In genomic region chr5:140690941-140691924, GRCh38 we compare ENCODE assay signal across 1 cellular context.
TF ChIP-seq lines count a peak whose summit lies in the region.

A gene with protein sequence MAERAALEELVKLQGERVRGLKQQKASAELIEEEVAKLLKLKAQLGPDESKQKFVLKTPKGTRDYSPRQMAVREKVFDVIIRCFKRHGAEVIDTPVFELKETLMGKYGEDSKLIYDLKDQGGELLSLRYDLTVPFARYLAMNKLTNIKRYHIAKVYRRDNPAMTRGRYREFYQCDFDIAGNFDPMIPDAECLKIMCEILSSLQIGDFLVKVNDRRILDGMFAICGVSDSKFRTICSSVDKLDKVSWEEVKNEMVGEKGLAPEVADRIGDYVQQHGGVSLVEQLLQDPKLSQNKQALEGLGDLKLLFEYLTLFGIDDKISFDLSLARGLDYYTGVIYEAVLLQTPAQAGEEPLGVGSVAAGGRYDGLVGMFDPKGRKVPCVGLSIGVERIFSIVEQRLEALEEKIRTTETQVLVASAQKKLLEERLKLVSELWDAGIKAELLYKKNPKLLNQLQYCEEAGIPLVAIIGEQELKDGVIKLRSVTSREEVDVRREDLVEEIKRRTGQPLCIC (minus strand): TSS chr5:140691370. CDS start chr5:140691304, 66 bp downstream.
HARS2 (plus strand) TSS chr5:140691455; CDS start chr5:140691649, 194 bp downstream.

TF ChIP-seq in K562, 482 proteins besides CTCF, POLR2A, EP300 and RAD21 (continued from another document and continues in another):
- TF ChIP-seq HMGXB4 (CRISPR knock-in tag; IDR thresholded peaks at IDR 0.05), result peak; percentile 64; the same call in 1 of the 2 replicates
- no peak for TF ChIP-seq ZNF197 (CRISPR knock-in tag; IDR thresholded peaks at IDR 0.05; ENCODE audit: low read depth)
- TF ChIP-seq HES1 (IDR thresholded peaks at IDR 0.05; ENCODE audit: low read depth), result 0 out of 2 replicates have a peak, but pooled peaks have one; percentile 26
- TF ChIP-seq, protein P1, sequence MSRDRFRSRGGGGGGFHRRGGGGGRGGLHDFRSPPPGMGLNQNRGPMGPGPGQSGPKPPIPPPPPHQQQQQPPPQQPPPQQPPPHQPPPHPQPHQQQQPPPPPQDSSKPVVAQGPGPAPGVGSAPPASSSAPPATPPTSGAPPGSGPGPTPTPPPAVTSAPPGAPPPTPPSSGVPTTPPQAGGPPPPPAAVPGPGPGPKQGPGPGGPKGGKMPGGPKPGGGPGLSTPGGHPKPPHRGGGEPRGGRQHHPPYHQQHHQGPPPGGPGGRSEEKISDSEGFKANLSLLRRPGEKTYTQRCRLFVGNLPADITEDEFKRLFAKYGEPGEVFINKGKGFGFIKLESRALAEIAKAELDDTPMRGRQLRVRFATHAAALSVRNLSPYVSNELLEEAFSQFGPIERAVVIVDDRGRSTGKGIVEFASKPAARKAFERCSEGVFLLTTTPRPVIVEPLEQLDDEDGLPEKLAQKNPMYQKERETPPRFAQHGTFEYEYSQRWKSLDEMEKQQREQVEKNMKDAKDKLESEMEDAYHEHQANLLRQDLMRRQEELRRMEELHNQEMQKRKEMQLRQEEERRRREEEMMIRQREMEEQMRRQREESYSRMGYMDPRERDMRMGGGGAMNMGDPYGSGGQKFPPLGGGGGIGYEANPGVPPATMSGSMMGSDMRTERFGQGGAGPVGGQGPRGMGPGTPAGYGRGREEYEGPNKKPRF (IDR thresholded peaks at IDR 0.05; ENCODE audit: low read depth, low read length), result no peak
- TF ChIP-seq CBFB (CRISPR knock-in tag; IDR thresholded peaks at IDR 0.05), result no peak
- TF ChIP-seq POLR2H (tag; IDR thresholded peaks at IDR 0.05; ENCODE audit: low read depth), result 0 out of 2 replicates have a peak, but pooled peaks have one; percentile 19
- TF ChIP-seq CHD4 (IDR thresholded peaks at IDR 0.05; ENCODE audit: insufficient read depth, insufficient replicate concordance, low read depth, low read length, poor library complexity, severe bottlenecking), result no peak
- no peak for TF ChIP-seq RAD51 (IDR thresholded peaks at IDR 0.05; ENCODE audit: borderline replicate concordance, low read depth)
- no peak for TF ChIP-seq EWSR1 (IDR thresholded peaks at IDR 0.05; ENCODE audit: borderline replicate concordance, low read depth, partially characterized antibody)
- no peak for TF ChIP-seq ZNF143 (CRISPR knock-in tag; IDR thresholded peaks at IDR 0.05)
- no peak for TF ChIP-seq RFX5 (IDR thresholded peaks at IDR 0.05; ENCODE audit: low read depth, low read length)
- TF ChIP-seq YY1 (IDR thresholded peaks at IDR 0.05; ENCODE audit: borderline replicate concordance in 1 of 3, control insufficient read depth in 1 of 3, extremely low read depth in 1 of 3, insufficient read depth in 3 of 3, insufficient read length in 1 of 3, insufficient replicate concordance in 2 of 3, low read depth in 1 of 3, low read length in 2 of 3), result peak in 1 of 3 experiments; percentile 65
- peak; percentile 95 for TF ChIP-seq POLR2B (IDR thresholded peaks at IDR 0.05; ENCODE audit: low read depth, partially characterized antibody)
- TF ChIP-seq FOXJ2 (tag; IDR thresholded peaks at IDR 0.05), result no peak
- no peak for TF ChIP-seq OTX1 (CRISPR knock-in tag; IDR thresholded peaks at IDR 0.05)
- no peak for TF ChIP-seq ZNF311 (CRISPR knock-in tag; IDR thresholded peaks at IDR 0.05)
- no peak for TF ChIP-seq ZNF12 (CRISPR knock-in tag; IDR thresholded peaks at IDR 0.05)
- TF ChIP-seq PPARD (CRISPR knock-in tag; IDR thresholded peaks at IDR 0.05), result no peak
- TF ChIP-seq, protein P2, sequence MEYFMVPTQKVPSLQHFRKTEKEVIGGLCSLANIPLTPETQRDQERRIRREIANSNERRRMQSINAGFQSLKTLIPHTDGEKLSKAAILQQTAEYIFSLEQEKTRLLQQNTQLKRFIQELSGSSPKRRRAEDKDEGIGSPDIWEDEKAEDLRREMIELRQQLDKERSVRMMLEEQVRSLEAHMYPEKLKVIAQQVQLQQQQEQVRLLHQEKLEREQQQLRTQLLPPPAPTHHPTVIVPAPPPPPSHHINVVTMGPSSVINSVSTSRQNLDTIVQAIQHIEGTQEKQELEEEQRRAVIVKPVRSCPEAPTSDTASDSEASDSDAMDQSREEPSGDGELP (CRISPR knock-in tag; IDR thresholded peaks at IDR 0.05; ENCODE audit: borderline replicate concordance), result peak; percentile 90
- no peak for TF ChIP-seq THRAP3 (IDR thresholded peaks at IDR 0.05; ENCODE audit: borderline replicate concordance)
- TF ChIP-seq, protein P3, sequence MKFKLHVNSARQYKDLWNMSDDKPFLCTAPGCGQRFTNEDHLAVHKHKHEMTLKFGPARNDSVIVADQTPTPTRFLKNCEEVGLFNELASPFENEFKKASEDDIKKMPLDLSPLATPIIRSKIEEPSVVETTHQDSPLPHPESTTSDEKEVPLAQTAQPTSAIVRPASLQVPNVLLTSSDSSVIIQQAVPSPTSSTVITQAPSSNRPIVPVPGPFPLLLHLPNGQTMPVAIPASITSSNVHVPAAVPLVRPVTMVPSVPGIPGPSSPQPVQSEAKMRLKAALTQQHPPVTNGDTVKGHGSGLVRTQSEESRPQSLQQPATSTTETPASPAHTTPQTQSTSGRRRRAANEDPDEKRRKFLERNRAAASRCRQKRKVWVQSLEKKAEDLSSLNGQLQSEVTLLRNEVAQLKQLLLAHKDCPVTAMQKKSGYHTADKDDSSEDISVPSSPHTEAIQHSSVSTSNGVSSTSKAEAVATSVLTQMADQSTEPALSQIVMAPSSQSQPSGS (CRISPR knock-in tag; IDR thresholded peaks at IDR 0.05), result no peak
- TF ChIP-seq ZNF280A (IDR thresholded peaks at IDR 0.05; ENCODE audit: low read depth, partially characterized antibody), result no peak
- peak in 1 of 2 experiments; percentile 79; a peak in 1 of 4 replicates for TF ChIP-seq TEAD1 (CRISPR knock-in tag; IDR thresholded peaks at IDR 0.05)
- peak; percentile 90 for TF ChIP-seq L3MBTL2 (IDR thresholded peaks at IDR 0.05)
- no peak for TF ChIP-seq HINFP (tag; conservative IDR thresholded peaks at IDR 0.05; ENCODE audit: low read depth)
- TF ChIP-seq ZNF224 (CRISPR knock-in tag; IDR thresholded peaks at IDR 0.05), result no peak
- TF ChIP-seq NBN (IDR thresholded peaks at IDR 0.05; ENCODE audit: low read depth), result peak; percentile 75
- TF ChIP-seq ZBTB11 (CRISPR knock-in tag; IDR thresholded peaks at IDR 0.05), result peak; percentile 54 to 94 (median 73); a peak in 5 of 6 replicates
- TF ChIP-seq NFXL1 (CRISPR knock-in tag; IDR thresholded peaks at IDR 0.05), result no peak
- TF ChIP-seq ZFPM2 (CRISPR knock-in tag; IDR thresholded peaks at IDR 0.05), result no peak
- TF ChIP-seq FUS (optimal IDR thresholded peaks at IDR 0.05; ENCODE audit: low read depth, low read length), result no peak
- peak; percentile 93 for TF ChIP-seq HLTF (IDR thresholded peaks at IDR 0.05)
- no peak for TF ChIP-seq ZNF561 (CRISPR knock-in tag; conservative IDR thresholded peaks at IDR 0.05)
- TF ChIP-seq KDM4B (IDR thresholded peaks at IDR 0.05; ENCODE audit: borderline replicate concordance in 2 of 2, low read depth in 1 of 2), result peak in 1 of 2 experiments; percentile 74; a peak in 2 of 4 replicates
- no peak for TF ChIP-seq NFE2L1 (tag; IDR thresholded peaks at IDR 0.05; ENCODE audit: borderline replicate concordance, low read depth)
- TF ChIP-seq CLOCK (CRISPR knock-in tag; IDR thresholded peaks at IDR 0.05; ENCODE audit: borderline replicate concordance), result no peak
- no peak for TF ChIP-seq ZNF436 (CRISPR knock-in tag; IDR thresholded peaks at IDR 0.05)
- no peak for TF ChIP-seq FOS (IDR thresholded peaks at IDR 0.05; ENCODE audit: extremely low read depth, insufficient read length)
- TF ChIP-seq GTF2A2 (tag; IDR thresholded peaks at IDR 0.05), result no peak
- no peak for TF ChIP-seq RBM22 (IDR thresholded peaks at IDR 0.05; ENCODE audit: low read depth, low read length, poor library complexity, severe bottlenecking)
- TF ChIP-seq LCOR (CRISPR knock-in tag; IDR thresholded peaks at IDR 0.05), result peak; percentile 41; the same call in 1 of the 2 replicates
- TF ChIP-seq HSF4 (CRISPR knock-in tag; IDR thresholded peaks at IDR 0.05; ENCODE audit: borderline replicate concordance), result no peak
- no peak for TF ChIP-seq ZNF232 (CRISPR knock-in tag; IDR thresholded peaks at IDR 0.05)
- TF ChIP-seq EP400 (IDR thresholded peaks at IDR 0.05), result peak; percentile 95
- no peak for TF ChIP-seq MAFK (IDR thresholded peaks at IDR 0.05; ENCODE audit: low read length)
- TF ChIP-seq CBX3 (IDR thresholded peaks at IDR 0.05; ENCODE audit: borderline replicate concordance in 1 of 2, low read length in 2 of 2), result peak in 1 of 2 experiments; percentile 65; a peak in 1 of 3 replicates
- TF ChIP-seq ZNF717 (CRISPR knock-in tag; IDR thresholded peaks at IDR 0.05), result no peak
- TF ChIP-seq, protein P4, sequence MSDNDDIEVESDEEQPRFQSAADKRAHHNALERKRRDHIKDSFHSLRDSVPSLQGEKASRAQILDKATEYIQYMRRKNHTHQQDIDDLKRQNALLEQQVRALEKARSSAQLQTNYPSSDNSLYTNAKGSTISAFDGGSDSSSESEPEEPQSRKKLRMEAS (CRISPR knock-in tag; IDR thresholded peaks at IDR 0.05), result peak; percentile 88
